19 cellular contexts compared by ENCODE assay signal in the genomic region with DNA sequence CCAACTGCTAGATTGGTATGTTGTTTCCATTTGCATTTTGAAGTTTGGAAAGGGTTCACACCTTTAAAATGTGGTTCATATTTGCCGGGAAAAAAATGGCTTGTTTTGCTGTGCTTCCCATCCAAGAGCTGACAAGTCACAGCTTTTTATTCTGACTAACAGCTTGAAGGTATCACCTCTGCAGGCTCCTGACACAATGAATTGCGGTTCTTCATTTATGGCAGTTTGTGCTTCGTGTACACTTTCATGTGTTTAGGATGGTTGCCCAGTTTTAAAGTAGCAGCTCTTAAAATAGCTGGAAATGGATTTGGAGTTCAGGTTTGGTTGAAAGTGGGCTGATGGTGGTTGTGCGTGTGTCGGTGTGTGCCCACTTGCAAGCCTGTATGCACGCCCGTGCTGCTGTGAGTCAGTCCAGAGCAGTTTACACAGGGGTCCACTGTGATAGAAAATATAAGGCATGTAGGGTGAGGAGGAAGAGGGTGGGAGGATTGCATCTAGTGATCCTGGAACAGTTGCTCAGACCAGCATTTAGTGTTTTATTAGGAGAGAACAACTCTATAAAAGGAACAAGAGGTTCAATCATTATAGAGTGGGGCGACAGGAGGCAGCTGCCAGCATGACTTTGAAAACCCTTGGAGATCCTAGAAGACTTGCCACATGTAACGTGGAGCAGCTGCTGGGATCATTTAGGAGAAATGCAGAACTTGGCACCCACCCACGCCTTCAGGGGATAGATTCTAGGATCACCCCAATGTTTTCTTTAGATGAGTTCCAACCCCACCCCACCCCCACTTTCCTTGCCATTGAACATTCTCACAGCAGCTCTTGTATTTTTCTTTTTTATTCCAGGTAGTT.
A peak's percentile ranks its signal among the peaks of the same experiment; 100 is the strongest.
DNase-seq lines count a peak whose midpoint lies in the region; ATAC-seq, FAIRE-seq and TF ChIP-seq lines count a peak whose summit lies in the region.
"Had no signal": no experiment of that assay in that cellular context is flagged by ENCODE, and none has a peak within 500 bp of the region (broad histone marks: within the 10 kb centered on the region; RNA-seq: fewer than 3 reads in every experiment).

No MANE protein-coding gene starts in this region.

- no peaks in the 10 kb centered on the region for H3K27me3 ChIP-seq in astrocyte (ENCODE audit: insufficient read depth, low read length)
- H3K27me3 ChIP-seq in lower lobe of right lung (ENCODE audit: low read depth) = no peaks in the 10 kb centered on the region
- no peaks in the 10 kb centered on the region for H3K27me3 ChIP-seq in upper lobe of right lung
- H3K27me3 ChIP-seq: colonic mucosa, MG63 had no signal

- H3K27ac ChIP-seq in astrocyte (ENCODE audit: low read depth, low read length) = no peak overlapping the region
- no peak overlapping the region for H3K27ac ChIP-seq in lower lobe of right lung
- H3K27ac ChIP-seq in upper lobe of right lung = peak overlapping the region; percentile 8
- H3K27ac ChIP-seq: colonic mucosa, GM23248 had no signal

- H3K4me3 ChIP-seq in astrocyte (ENCODE audit: insufficient read depth, low read depth, low read length) = no peak overlapping the region
- no peak overlapping the region for H3K4me3 ChIP-seq in lower lobe of right lung
- H3K4me3 ChIP-seq in upper lobe of right lung = no peak overlapping the region
- H3K4me3 ChIP-seq: colonic mucosa, GM23248, MG63 had no signal

- DNase-seq in DMS79 treated with DMSO at 0.1 percent for 48 hours (lab: John Stamatoyannopoulos, UW) = peak; percentile 6
- DNase-seq in DMS79 (lab: John Stamatoyannopoulos, UW) = no peak
- no peak for DNase-seq in astrocyte (ENCODE audit: low read depth)
- no peak for DNase-seq in lower lobe of right lung
- no peak for DNase-seq in upper lobe of right lung
- DNase-seq in activated CD4-positive, alpha-beta T cell treated with anti-CD3 and anti-CD28 coated beads, Interleukin-2, amount 50 U/mL, for 48 hours = no peak
- DNase-seq: 8988T; activated CD4-positive, CD25-positive, alpha-beta regulatory T cell treated with anti-CD3 and anti-CD28 coated beads, Interleukin-2, amount 50 U/mL, for 72 hours; aorta; colonic mucosa; GM23248; MG63; naive thymus-derived CD8-positive, alpha-beta T cell; NCI-H2029; NCI-H774; substantia nigra had no signal

- H3K4me2 ChIP-seq in astrocyte (ENCODE audit: low read length) = no peak overlapping the region

- H3K4me1 ChIP-seq in astrocyte (ENCODE audit: insufficient read depth, low read length) = peaks cover 10% of the 10 kb centered on the region
- peaks cover 9% of the 10 kb centered on the region for H3K4me1 ChIP-seq in lower lobe of right lung
- peaks cover 24% of the 10 kb centered on the region for H3K4me1 ChIP-seq in upper lobe of right lung
- H3K4me1 ChIP-seq: colonic mucosa had no signal

- no peaks in the 10 kb centered on the region for H4K20me1 ChIP-seq in astrocyte (ENCODE audit: insufficient read depth, low read length)

- TF ChIP-seq CTCF in astrocyte (IDR thresholded peaks at IDR 0.05; ENCODE audit: insufficient read depth, low read depth, low read length) (no peak), lower lobe of right lung (IDR thresholded peaks at IDR 0.05) (no peak), upper lobe of right lung (IDR thresholded peaks at IDR 0.05) (no peak)

- no peaks in the 10 kb centered on the region for H3K36me3 ChIP-seq in astrocyte (ENCODE audit: insufficient read depth, low read length)
- no peaks in the 10 kb centered on the region for H3K36me3 ChIP-seq in lower lobe of right lung
- no peaks in the 10 kb centered on the region for H3K36me3 ChIP-seq in upper lobe of right lung
- H3K36me3 ChIP-seq: colonic mucosa, MG63 had no signal

- no peaks in the 10 kb centered on the region for H3K9me3 ChIP-seq in astrocyte (ENCODE audit: insufficient read depth, low read depth, low read length)
- no peaks in the 10 kb centered on the region for H3K9me3 ChIP-seq in lower lobe of right lung
- no peaks in the 10 kb centered on the region for H3K9me3 ChIP-seq in upper lobe of right lung
- H3K9me3 ChIP-seq: colonic mucosa, MG63 had no signal

- H3K27me3 Mint-ChIP-seq in astrocyte (ENCODE audit: low read depth, unreplicated experiment) = no peaks in the 10 kb centered on the region
- H3K27me3 Mint-ChIP-seq: naive thymus-derived CD8-positive, alpha-beta T cell had no signal

- H3K79me2 ChIP-seq in astrocyte (ENCODE audit: insufficient read depth, low read length) = no peaks in the 10 kb centered on the region

- peak; percentile 45 to 58 for ATAC-seq in lower lobe of right lung
- peak; percentile 59 for ATAC-seq in upper lobe of right lung
- no peak for ATAC-seq in HG03342 (IDR thresholded peaks at IDR 0.05; ENCODE audit: unreplicated experiment)
- ATAC-seq in HG03521 (IDR thresholded peaks at IDR 0.05; ENCODE audit: unreplicated experiment) = no peak
- ATAC-seq: naive thymus-derived CD8-positive, alpha-beta T cell had no signal

- no peak overlapping the region for H3K9ac ChIP-seq in astrocyte (ENCODE audit: low read length)
- H3K9ac ChIP-seq: GM23248 had no signal

- intact Hi-C loops in lower lobe of right lung (cut with DNase I) = no loop called here
- intact Hi-C loops in upper lobe of right lung (cut with DNase I) = no loop called here

- no peak for FAIRE-seq in astrocyte (lab: Jason Lieb, UNC)

- peak overlapping the region; percentile 78 for H3K27ac Mint-ChIP-seq in astrocyte (ENCODE audit: unreplicated experiment)
- H3K27ac Mint-ChIP-seq: CD14-positive monocyte had no signal

- H3K36me3 Mint-ChIP-seq in astrocyte (ENCODE audit: low read depth, unreplicated experiment) = no peaks in the 10 kb centered on the region
- H3K36me3 Mint-ChIP-seq: CD14-positive monocyte had no signal

- H3K4me1 Mint-ChIP-seq in astrocyte (ENCODE audit: low read depth, unreplicated experiment) = peaks cover 9% of the 10 kb centered on the region
- H3K4me1 Mint-ChIP-seq: CD14-positive monocyte had no signal

- H3K4me3 Mint-ChIP-seq in astrocyte (ENCODE audit: unreplicated experiment) = no peak overlapping the region
- H3K4me3 Mint-ChIP-seq: CD14-positive monocyte; naive thymus-derived CD8-positive, alpha-beta T cell had no signal

- H2AFZ ChIP-seq in astrocyte (ENCODE audit: low read depth, low read length) = no peak overlapping the region
- H2AFZ ChIP-seq: GM23248 had no signal

- H3K9me3 Mint-ChIP-seq in astrocyte (ENCODE audit: unreplicated experiment) = no peaks in the 10 kb centered on the region
- H3K9me3 Mint-ChIP-seq: CD14-positive monocyte; naive thymus-derived CD8-positive, alpha-beta T cell had no signal

Comparison
In these comparisons a context has a peak if more than half of its experiments do, and no peak if none do; other contexts are left out.
1. ATAC-seq: peak in lower lobe of right lung (2 of 2) and upper lobe of right lung (single experiment); none in HG03342 (single experiment) and HG03521 (single experiment).